In the genomic region with DNA sequence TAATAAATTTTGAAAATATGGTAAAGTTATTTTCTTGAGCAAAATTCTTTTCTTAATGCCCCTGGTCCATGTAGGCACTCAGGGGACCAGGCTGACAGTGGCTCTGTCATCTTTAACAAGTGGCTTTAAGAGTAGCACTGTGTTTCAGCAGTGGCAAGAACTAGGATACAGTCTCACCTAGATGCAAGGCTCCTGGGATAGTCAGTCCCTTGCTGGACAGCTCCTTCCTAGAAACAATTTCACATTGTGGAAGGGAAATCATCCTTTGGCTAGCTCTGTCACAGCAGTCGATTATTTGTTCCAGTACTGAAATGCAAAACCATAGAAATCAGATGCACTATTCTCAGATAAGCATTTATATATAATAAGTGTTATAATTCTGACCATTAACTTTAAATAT, we compare ENCODE assay signal across 24 cellular contexts.
A peak's percentile ranks its signal among the peaks of the same experiment; 100 is the strongest.
DNase-seq lines count a peak whose midpoint lies in the region; ATAC-seq, FAIRE-seq and TF ChIP-seq lines count a peak whose summit lies in the region.
"Had no signal": no experiment of that assay in that cellular context is flagged by ENCODE, and none has a peak within 500 bp of the region (broad histone marks: within the 10 kb centered on the region; RNA-seq: fewer than 3 reads in every experiment).

No MANE protein-coding gene starts in this region.

- peaks cover 0 to 2% of the 10 kb centered on the region in 2 experiments; a peak in 1 of 4 replicates for H3K27me3 ChIP-seq in GM12878 (replicated peaks in 1 of 2; ENCODE audit: control insufficient read depth in 2 of 2, insufficient read depth in 2 of 2, low read length in 1 of 2)
- H3K27me3 ChIP-seq: body of pancreas, esophagus muscularis mucosa, Peyer's patch, sigmoid colon had no signal

- no peaks in the 10 kb centered on the region for H4K20me1 ChIP-seq in GM12878 (ENCODE audit: control insufficient read depth, insufficient read depth)

- no peak for FAIRE-seq in GM12878 (lab: Jason Lieb, UNC)
- FAIRE-seq: colon had no signal

- no peak for ATAC-seq in GM12878
- ATAC-seq: body of pancreas; left colon; naive thymus-derived CD4-positive, alpha-beta T cell had no signal

- H3K79me2 ChIP-seq in GM12878 (ENCODE audit: control insufficient read depth, insufficient read depth, low read length) = no peaks in the 10 kb centered on the region

- TF ChIP-seq CTCF in GM12878 (IDR thresholded peaks at IDR 0.05 in 2 of 3, conservative IDR thresholded peaks at IDR 0.05 in 1 of 3; ENCODE audit: control insufficient read depth in 2 of 3, extremely low read depth in 1 of 3, insufficient read depth in 1 of 3, low read depth in 3 of 3, low read length in 3 of 3) = no peak

- RAD21 ChIA-PET in GM12878 (lab: Charles Lee; ENCODE audit: unreplicated experiment) = no interaction called here

- H3K9ac ChIP-seq in GM12878 (ENCODE audit: control insufficient read depth, insufficient read depth, low read length) = no peak overlapping the region

- no TSS peak for BruUV-seq in GM12878 (replicated peaks; lab: Mats Ljungman, UMichigan)

- H3K4me2 ChIP-seq in GM12878 (ENCODE audit: control insufficient read depth, insufficient read depth) = no peak overlapping the region

- no peaks in the 10 kb centered on the region for H3K4me1 ChIP-seq in GM12878 (ENCODE audit: control insufficient read depth, insufficient read depth, low read length)
- H3K4me1 ChIP-seq: body of pancreas, esophagus muscularis mucosa, HAP-1, Peyer's patch, sigmoid colon had no signal

- H3K9me3 ChIP-seq in GM12878 (replicated peaks; ENCODE audit: control insufficient read depth, insufficient read depth, low read length) = no peaks in the 10 kb centered on the region
- H3K9me3 ChIP-seq: body of pancreas, esophagus muscularis mucosa, HAP-1, Peyer's patch, sigmoid colon had no signal

- no peak for TF ChIP-seq POLR2A in GM12878 (IDR thresholded peaks at IDR 0.05; ENCODE audit: low read depth, low read length)

- POLR2A ChIA-PET in GM12878 (lab: Charles Lee) = no interaction called here

- intact Hi-C loops in GM12878 (cut with micrococcal nuclease; ENCODE audit: unreplicated experiment) = no loop called here

- no peaks in the 10 kb centered on the region for H3K36me3 ChIP-seq in GM12878 (ENCODE audit: control insufficient read depth in 2 of 2, insufficient read depth in 2 of 2, low read length in 1 of 2)
- H3K36me3 ChIP-seq: esophagus muscularis mucosa, HAP-1, Peyer's patch, sigmoid colon had no signal

- TF ChIP-seq EP300 in GM12878 (IDR thresholded peaks at IDR 0.05; ENCODE audit: borderline replicate concordance in 1 of 2, control insufficient read depth in 1 of 2, low read depth in 2 of 2, low read length in 2 of 2) = no peak

- in situ Hi-C loops in GM12878 (cut with MboI) = no loop called here

- TF ChIP-seq RAD21 in GM12878 (IDR thresholded peaks at IDR 0.05; ENCODE audit: insufficient read depth, low read depth, low read length) = no peak

- DNase-seq in AG08395 (ENCODE audit: low spot score) (peak; percentile 14), LHCN-M2 (ENCODE audit: low read depth) (peak; percentile 19), GM12878 (ENCODE audit: low read depth, low spot score) (no peak), islet precursor cell (peak; percentile 49), HT-29 (ENCODE audit: low spot score) (no peak), DMS53 treated with DMSO at 0.1 percent for 48 hours (lab: John Stamatoyannopoulos, UW; ENCODE audit: unreplicated experiment) (no peak), NCI-H82 (lab: John Stamatoyannopoulos, UW) (no peak)
- no peak for DNase-seq in activated CD4-positive, alpha-beta T cell treated with anti-CD3 and anti-CD28 coated beads for 48 hours
- DNase-seq: ACHN; activated CD4-positive, alpha-beta T cell treated with anti-CD3 and anti-CD28 coated beads, Interleukin-2, amount 10 ng/mL, durations not matched to agents 7 days and 5 days; body of pancreas; effector memory CD4-positive, alpha-beta T cell; GDM1; left colon; naive thymus-derived CD4-positive, alpha-beta T cell; NCI-H1105; NCI-H2081 treated with DMSO at 0.1 percent for 48 hours; NCI-H446 treated with DMSO at 0.1 percent for 48 hours; Peyer's patch; sigmoid colon; T-helper 2 cell had no signal

- SMC1A ChIA-PET in GM12878 (lab: Charles Lee; ENCODE audit: uncharacterized antibody, unreplicated experiment) = no interaction called here

- H3K27ac ChIP-seq in GM12878 (ENCODE audit: control insufficient read depth, insufficient read depth) = no peak overlapping the region
- H3K27ac ChIP-seq: body of pancreas, esophagus muscularis mucosa, Peyer's patch, sigmoid colon had no signal

- H3K4me3 ChIP-seq in GM12878 = no peak overlapping the region
- H3K4me3 ChIP-seq: body of pancreas, esophagus muscularis mucosa, HAP-1, Peyer's patch, sigmoid colon had no signal

- no peak overlapping the region for H2AFZ ChIP-seq in GM12878 (ENCODE audit: control insufficient read depth, low read depth, low read length)

- 0% methylated on average over 1 of the region's 1 CpG for WGBS in GM12878 (ENCODE audit: insufficient coverage, insufficient replicate concordance, low lambda C conversion rate, missing lambda C conversion rate)

- CTCF ChIA-PET in GM12878 (lab: Yijun Ruan, JAX) = no interaction called here

TF ChIP-seq in GM12878, 131 proteins besides CTCF, POLR2A, EP300 and RAD21:
- no peak for TF ChIP-seq ZNF622 (IDR thresholded peaks at IDR 0.05)
- TF ChIP-seq, protein P1, sequence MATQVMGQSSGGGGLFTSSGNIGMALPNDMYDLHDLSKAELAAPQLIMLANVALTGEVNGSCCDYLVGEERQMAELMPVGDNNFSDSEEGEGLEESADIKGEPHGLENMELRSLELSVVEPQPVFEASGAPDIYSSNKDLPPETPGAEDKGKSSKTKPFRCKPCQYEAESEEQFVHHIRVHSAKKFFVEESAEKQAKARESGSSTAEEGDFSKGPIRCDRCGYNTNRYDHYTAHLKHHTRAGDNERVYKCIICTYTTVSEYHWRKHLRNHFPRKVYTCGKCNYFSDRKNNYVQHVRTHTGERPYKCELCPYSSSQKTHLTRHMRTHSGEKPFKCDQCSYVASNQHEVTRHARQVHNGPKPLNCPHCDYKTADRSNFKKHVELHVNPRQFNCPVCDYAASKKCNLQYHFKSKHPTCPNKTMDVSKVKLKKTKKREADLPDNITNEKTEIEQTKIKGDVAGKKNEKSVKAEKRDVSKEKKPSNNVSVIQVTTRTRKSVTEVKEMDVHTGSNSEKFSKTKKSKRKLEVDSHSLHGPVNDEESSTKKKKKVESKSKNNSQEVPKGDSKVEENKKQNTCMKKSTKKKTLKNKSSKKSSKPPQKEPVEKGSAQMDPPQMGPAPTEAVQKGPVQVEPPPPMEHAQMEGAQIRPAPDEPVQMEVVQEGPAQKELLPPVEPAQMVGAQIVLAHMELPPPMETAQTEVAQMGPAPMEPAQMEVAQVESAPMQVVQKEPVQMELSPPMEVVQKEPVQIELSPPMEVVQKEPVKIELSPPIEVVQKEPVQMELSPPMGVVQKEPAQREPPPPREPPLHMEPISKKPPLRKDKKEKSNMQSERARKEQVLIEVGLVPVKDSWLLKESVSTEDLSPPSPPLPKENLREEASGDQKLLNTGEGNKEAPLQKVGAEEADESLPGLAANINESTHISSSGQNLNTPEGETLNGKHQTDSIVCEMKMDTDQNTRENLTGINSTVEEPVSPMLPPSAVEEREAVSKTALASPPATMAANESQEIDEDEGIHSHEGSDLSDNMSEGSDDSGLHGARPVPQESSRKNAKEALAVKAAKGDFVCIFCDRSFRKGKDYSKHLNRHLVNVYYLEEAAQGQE (IDR thresholded peaks at IDR 0.05; ENCODE audit: low read depth, low read length) = peak; percentile 50; the same call in 1 of the 2 replicates
- TF ChIP-seq, protein P2, sequence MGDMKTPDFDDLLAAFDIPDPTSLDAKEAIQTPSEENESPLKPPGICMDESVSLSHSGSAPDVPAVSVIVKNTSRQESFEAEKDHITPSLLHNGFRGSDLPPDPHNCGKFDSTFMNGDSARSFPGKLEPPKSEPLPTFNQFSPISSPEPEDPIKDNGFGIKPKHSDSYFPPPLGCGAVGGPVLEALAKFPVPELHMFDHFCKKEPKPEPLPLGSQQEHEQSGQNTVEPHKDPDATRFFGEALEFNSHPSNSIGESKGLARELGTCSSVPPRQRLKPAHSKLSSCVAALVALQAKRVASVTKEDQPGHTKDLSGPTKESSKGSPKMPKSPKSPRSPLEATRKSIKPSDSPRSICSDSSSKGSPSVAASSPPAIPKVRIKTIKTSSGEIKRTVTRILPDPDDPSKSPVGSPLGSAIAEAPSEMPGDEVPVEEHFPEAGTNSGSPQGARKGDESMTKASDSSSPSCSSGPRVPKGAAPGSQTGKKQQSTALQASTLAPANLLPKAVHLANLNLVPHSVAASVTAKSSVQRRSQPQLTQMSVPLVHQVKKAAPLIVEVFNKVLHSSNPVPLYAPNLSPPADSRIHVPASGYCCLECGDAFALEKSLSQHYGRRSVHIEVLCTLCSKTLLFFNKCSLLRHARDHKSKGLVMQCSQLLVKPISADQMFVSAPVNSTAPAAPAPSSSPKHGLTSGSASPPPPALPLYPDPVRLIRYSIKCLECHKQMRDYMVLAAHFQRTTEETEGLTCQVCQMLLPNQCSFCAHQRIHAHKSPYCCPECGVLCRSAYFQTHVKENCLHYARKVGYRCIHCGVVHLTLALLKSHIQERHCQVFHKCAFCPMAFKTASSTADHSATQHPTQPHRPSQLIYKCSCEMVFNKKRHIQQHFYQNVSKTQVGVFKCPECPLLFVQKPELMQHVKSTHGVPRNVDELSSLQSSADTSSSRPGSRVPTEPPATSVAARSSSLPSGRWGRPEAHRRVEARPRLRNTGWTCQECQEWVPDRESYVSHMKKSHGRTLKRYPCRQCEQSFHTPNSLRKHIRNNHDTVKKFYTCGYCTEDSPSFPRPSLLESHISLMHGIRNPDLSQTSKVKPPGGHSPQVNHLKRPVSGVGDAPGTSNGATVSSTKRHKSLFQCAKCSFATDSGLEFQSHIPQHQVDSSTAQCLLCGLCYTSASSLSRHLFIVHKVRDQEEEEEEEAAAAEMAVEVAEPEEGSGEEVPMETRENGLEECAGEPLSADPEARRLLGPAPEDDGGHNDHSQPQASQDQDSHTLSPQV (IDR thresholded peaks at IDR 0.05) = no peak
- no peak for TF ChIP-seq ZNF217 (IDR thresholded peaks at IDR 0.05)

Comparison
In these comparisons a context has a peak if more than half of its experiments do, and no peak if none do; other contexts are left out.
1. DNase-seq: peak in AG08395 (single experiment), LHCN-M2 (single experiment) and islet precursor cell (single experiment); none in GM12878 (single experiment), HT-29 (single experiment), activated CD4-positive, alpha-beta T cell treated with anti-CD3 and anti-CD28 coated beads for 48 hours (single experiment), DMS53 treated with DMSO at 0.1 percent for 48 hours (single experiment) and NCI-H82 (single experiment).